1 cellular context compared by ENCODE assay signal in the genomic region with DNA sequence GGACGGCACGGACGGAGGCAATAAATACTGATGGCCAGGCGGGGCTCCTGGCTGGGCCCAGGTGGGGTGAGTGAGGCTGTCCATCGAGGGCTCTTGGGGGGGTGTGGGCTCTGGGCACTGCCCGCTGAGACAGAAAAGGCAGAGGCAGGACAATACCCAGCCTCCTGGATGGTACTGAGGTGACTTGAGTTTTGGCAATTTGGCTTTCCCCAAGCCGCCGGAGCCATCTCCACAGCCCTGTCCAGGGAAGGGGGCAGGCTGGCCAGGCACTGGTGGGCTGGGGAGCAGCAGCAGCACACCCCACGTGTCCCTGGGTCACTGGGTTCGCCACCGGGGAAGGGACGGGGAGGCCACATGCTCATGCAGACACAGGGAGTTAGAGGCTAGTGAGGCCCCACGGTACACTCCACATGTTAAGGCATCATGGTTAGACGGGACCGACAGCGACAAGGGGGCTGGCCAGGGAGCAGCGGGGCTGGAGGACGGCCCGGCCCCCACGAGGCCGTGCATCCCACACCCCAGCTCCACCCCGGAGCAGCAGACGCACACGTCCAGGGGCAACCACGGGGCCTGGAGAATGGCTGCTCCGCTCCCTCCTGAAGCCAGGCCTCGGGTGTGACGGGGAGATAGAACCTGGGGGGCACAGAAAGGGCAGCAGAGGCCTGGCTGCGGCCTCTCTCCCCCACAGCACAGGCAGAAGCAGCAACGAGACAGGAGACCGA.
TF ChIP-seq lines count a peak whose summit lies in the region.

No MANE protein-coding gene starts in this region.

TF ChIP-seq in A549, 52 proteins besides CTCF, POLR2A, EP300 and RAD21 (continued from another document):
- TF ChIP-seq PBX3 (IDR thresholded peaks at IDR 0.05) (peak; percentile 17; the same call in 1 of the 2 replicates), ZFP36 (IDR thresholded peaks at IDR 0.05; ENCODE audit: borderline replicate concordance, partially characterized antibody) (no peak), BHLHE40 (IDR thresholded peaks at IDR 0.05; ENCODE audit: low read depth, low read length) (no peak), ZC3H11A (IDR thresholded peaks at IDR 0.05) (no peak), CBX8 (IDR thresholded peaks at IDR 0.05) (no peak), HOXB5 (CRISPR knock-in tag; IDR thresholded peaks at IDR 0.05) (peak; percentile 26; the same call in 1 of the 2 replicates), RCOR1 (IDR thresholded peaks at IDR 0.05; ENCODE audit: low read depth, low read length) (no peak), EHMT2 (IDR thresholded peaks at IDR 0.05; ENCODE audit: low read depth) (no peak), SREBF2 (IDR thresholded peaks at IDR 0.05) (no peak), TFCP2L1 (CRISPR knock-in tag; IDR thresholded peaks at IDR 0.05) (0 out of 2 replicates have a peak, but pooled peaks have one; percentile 22), MYC (IDR thresholded peaks at IDR 0.05; ENCODE audit: borderline replicate concordance, low read length) (no peak), CHD2 (IDR thresholded peaks at IDR 0.05; ENCODE audit: low read length, partially characterized antibody) (no peak), MAFK (IDR thresholded peaks at IDR 0.05; ENCODE audit: partially characterized antibody) (no peak), ZNF302 (CRISPR knock-in tag; IDR thresholded peaks at IDR 0.05) (no peak), KDM5A (IDR thresholded peaks at IDR 0.05) (no peak), KDM1A (IDR thresholded peaks at IDR 0.05; ENCODE audit: low read depth) (no peak), TP53 (CRISPR knock-in tag; IDR thresholded peaks at IDR 0.05) (peak; percentile 29; the same call in 1 of the 2 replicates), HEYL (CRISPR knock-in tag; IDR thresholded peaks at IDR 0.05) (no peak), FOXS1 (CRISPR knock-in tag; IDR thresholded peaks at IDR 0.05) (no peak), E2F6 (IDR thresholded peaks at IDR 0.05; ENCODE audit: borderline replicate concordance, low read depth) (0 out of 2 replicates have a peak, but pooled peaks have one; percentile 21), EHF (CRISPR knock-in tag; IDR thresholded peaks at IDR 0.05) (no peak), NR3C1 (IDR thresholded peaks at IDR 0.05) (no peak), MAZ (IDR thresholded peaks at IDR 0.05; ENCODE audit: borderline replicate concordance, low read depth, low read length) (no peak), HOXA7 (CRISPR knock-in tag; IDR thresholded peaks at IDR 0.05) (peak; percentile 11; the same call in 1 of the 2 replicates), ESRRA (IDR thresholded peaks at IDR 0.05; ENCODE audit: borderline replicate concordance, low read length) (no peak)
- TF ChIP-seq, protein P1, sequence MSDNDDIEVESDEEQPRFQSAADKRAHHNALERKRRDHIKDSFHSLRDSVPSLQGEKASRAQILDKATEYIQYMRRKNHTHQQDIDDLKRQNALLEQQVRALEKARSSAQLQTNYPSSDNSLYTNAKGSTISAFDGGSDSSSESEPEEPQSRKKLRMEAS (IDR thresholded peaks at IDR 0.05) = peak; percentile 78
- TF ChIP-seq, protein P2, sequence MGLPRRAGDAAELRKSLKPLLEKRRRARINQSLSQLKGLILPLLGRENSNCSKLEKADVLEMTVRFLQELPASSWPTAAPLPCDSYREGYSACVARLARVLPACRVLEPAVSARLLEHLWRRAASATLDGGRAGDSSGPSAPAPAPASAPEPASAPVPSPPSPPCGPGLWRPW (IDR thresholded peaks at IDR 0.05) = no peak
